1 cellular context compared by ENCODE assay signal in the genomic region with DNA sequence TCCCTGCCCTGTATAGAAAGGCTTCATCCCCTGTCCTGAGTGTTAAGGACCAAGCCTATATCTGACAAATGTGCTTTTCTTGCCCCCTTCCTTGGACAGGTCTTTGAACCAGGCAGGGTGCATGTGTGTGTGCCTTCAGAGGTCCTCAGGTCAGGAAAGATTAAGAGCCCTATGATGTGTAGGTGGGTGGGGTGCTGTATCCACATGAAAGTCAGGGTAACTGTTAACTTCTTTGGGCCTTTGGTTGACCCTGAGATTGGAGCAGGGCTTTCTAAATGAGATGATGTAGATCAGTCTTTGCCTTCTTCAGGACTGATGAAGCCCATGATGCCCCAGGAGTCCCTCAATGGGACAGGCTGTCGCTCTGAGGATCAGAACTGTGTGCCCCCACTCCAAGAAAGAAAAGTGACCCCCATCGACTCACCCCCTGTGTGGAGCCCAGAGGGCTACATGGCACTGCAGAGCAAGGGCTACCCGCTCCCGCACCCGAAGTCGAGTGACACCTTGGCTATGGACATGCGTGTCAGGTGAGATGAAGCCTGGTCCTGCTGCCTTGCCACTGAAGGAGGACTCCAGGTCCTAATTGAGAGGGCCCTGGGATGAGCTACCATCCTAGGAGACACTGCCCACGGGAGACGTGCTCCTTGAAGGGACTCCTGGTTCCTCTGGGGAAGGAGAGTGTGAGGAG.
TF ChIP-seq lines count a peak whose summit lies in the region.

No MANE protein-coding gene starts in this region.

TF ChIP-seq in HepG2, 621 proteins besides CTCF, POLR2A, EP300 and RAD21:
- no peak for TF ChIP-seq TBP (CRISPR knock-in tag; IDR thresholded peaks at IDR 0.05)
- no peak for TF ChIP-seq ZNF674 (CRISPR knock-in tag; IDR thresholded peaks at IDR 0.05; ENCODE audit: low read depth)
- TF ChIP-seq NR2F6 (IDR thresholded peaks at IDR 0.05) = peak; percentile 26; the same call in 1 of the 2 replicates
- TF ChIP-seq NR2F6 (CRISPR knock-in tag; IDR thresholded peaks at IDR 0.05) = no peak
